1 cellular context compared by ENCODE assay signal in the genomic region with DNA sequence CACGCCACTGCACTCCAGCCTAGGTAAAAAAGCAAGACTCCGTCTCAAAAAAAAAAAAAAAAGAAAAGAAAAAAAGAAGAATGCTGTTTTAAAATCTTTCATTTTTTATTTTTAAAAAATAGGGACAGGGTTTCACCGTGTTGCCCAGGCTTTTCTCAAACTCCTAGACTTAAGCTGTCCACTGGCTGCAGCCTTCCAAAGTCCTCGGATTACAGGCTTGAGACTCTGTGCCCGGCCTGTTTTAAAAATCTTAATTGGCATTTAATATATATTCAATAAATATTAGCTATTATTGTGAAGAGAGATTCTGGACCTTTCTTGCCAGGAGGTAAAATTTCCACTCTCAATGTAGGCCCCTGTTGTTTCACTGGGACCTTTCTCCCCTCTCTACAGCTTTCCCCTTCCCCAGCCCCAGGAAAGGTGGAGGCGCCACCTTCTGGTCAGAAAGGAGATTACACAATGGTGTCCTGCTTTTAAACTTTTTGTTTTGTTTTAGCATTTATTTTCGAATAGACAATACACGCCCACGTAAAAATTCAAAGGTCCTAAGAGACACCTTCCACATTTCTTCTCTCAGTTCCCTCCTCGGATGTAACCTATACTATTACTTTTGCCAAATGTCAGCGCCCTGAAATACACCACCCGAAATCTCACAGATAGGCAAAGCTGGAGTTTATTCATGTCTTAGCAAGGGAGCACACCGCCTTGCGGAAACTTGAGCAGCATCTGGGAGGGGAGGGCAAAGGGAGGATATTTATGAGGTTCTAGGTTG.
TF ChIP-seq lines count a peak whose summit lies in the region.

No MANE protein-coding gene starts in this region.

TF ChIP-seq in GM23338, 12 proteins besides CTCF, POLR2A, EP300 and RAD21 (continued from another document):
- no peak for TF ChIP-seq ZNF462 (CRISPR knock-in tag; IDR thresholded peaks at IDR 0.05)
- TF ChIP-seq EZH2phosphoT487 (IDR thresholded peaks at IDR 0.05; ENCODE audit: unreplicated experiment), result no peak
- no peak for TF ChIP-seq POLR2AphosphoS5 (IDR thresholded peaks at IDR 0.05; ENCODE audit: low read depth)
- no peak for TF ChIP-seq STAT1 (IDR thresholded peaks at IDR 0.05; ENCODE audit: unreplicated experiment)
- no peak for TF ChIP-seq ZNF331 (CRISPR knock-in tag; IDR thresholded peaks at IDR 0.05; ENCODE audit: low read depth)
- TF ChIP-seq ZNF114 (CRISPR knock-in tag; IDR thresholded peaks at IDR 0.05), result no peak
- TF ChIP-seq EZH2 (IDR thresholded peaks at IDR 0.05; ENCODE audit: low read depth, unreplicated experiment), result no peak
- TF ChIP-seq ETS1 (IDR thresholded peaks at IDR 0.05), result no peak
